ENCODE assay signal across 11 cellular contexts in genomic region chr15:40095381-40096093, GRCh38. TPM values are rescaled to one million over a fixed set of nuclear protein-coding genes. Genes with fewer than 3 reads are reported as not detected.
A peak's percentile ranks its signal among the peaks of the same experiment; 100 is the strongest.
DNase-seq lines count a peak whose midpoint lies in the region; ATAC-seq and TF ChIP-seq lines count a peak whose summit lies in the region.
"Had no signal": no experiment of that assay in that cellular context is flagged by ENCODE, and none has a peak within 500 bp of the region (broad histone marks: within the 10 kb centered on the region; RNA-seq: fewer than 3 reads in every experiment).

No MANE protein-coding gene starts in this region.

- H3K27ac Mint-ChIP-seq in CD14-positive monocyte: peak overlapping the region; percentile 37 to 83 (median 79)
- H3K27ac Mint-ChIP-seq: immature natural killer cell; natural killer cell treated with Interleukin-12 subunit alpha and Interleukin-12 subunit beta and Interleukin-15 and Interleukin-18, amount 100 ng/mL, for 72 hours had no signal

- H3K4me1 ChIP-seq in IMR-90 (ENCODE audit: control insufficient read depth, insufficient read depth, low read length) (peaks cover 64% of the 10 kb centered on the region), prostate gland (replicated peaks) (peaks cover 52% of the 10 kb centered on the region)

- DNase-seq in CD14-positive monocyte (ENCODE audit: low spot score): no peak
- no peak for DNase-seq in IMR-90
- DNase-seq in caudate nucleus (lab: John Stamatoyannopoulos, UW): no peak
- DNase-seq in prostate gland (ENCODE audit: low spot score): no peak
- DNase-seq in DMS79 treated with DMSO at 0.1 percent for 48 hours (lab: John Stamatoyannopoulos, UW): no peak
- DNase-seq in superior temporal gyrus (ENCODE audit: extremely low spot score): no peak
- DNase-seq: immature natural killer cell, NCI-H1105 treated with DMSO at 0.1 percent for 48 hours had no signal

- no peak overlapping the region for H2BK5ac ChIP-seq in IMR-90 (ENCODE audit: low read depth, low read length, poor library complexity, severe bottlenecking)

- H3K27me3 Mint-ChIP-seq in CD14-positive monocyte (ENCODE audit: low read depth in 3 of 3): peaks cover 1 to 2% (median 1%) of the 10 kb centered on the region in 3 donors
- H3K27me3 Mint-ChIP-seq: natural killer cell treated with Interleukin-12 subunit alpha and Interleukin-12 subunit beta and Interleukin-15 and Interleukin-18, amount 100 ng/mL, for 72 hours had no signal

- H3K14ac ChIP-seq in IMR-90 (replicated peaks; ENCODE audit: low read depth, low read length): peak overlapping the region; percentile 88

- peak overlapping the region; percentile 99 for H2BK120ac ChIP-seq in IMR-90 (ENCODE audit: low read depth, low read length)

- H3K36me3 Mint-ChIP-seq in CD14-positive monocyte: peaks cover 59 to 75% of the 10 kb centered on the region in 2 donors
- H3K36me3 Mint-ChIP-seq: natural killer cell treated with Interleukin-12 subunit alpha and Interleukin-12 subunit beta and Interleukin-15 and Interleukin-18, amount 100 ng/mL, for 72 hours had no signal

- H4K20me1 ChIP-seq in IMR-90 (ENCODE audit: insufficient read depth, low read length): no peaks in the 10 kb centered on the region

- TF ChIP-seq RAD21 in IMR-90 (IDR thresholded peaks at IDR 0.05; ENCODE audit: low read length): no peak

- H3K9me3 ChIP-seq in IMR-90 (ENCODE audit: control insufficient read depth, insufficient read depth, low read length) (no peaks in the 10 kb centered on the region), prostate gland (no peaks in the 10 kb centered on the region)

- intact Hi-C loops in CD14-positive monocyte (cut with micrococcal nuclease) (loop anchor here in 1 of 2 donors (2.0 kb wide), 1 partner anchor 15 kb away; no protein-coding TSS in a partner anchor), IMR-90 (cut with micrococcal nuclease) (no loop called here), prostate gland (cut with DNase I) (no loop called here)

- H3K56ac ChIP-seq in IMR-90 (ENCODE audit: extremely low read depth, insufficient read depth, low read length): no peak overlapping the region

- H4K5ac ChIP-seq in IMR-90 (ENCODE audit: low read depth, low read length): no peak overlapping the region

- H2AK9ac ChIP-seq in IMR-90 (replicated peaks; ENCODE audit: low read depth, low read length, poor library complexity): no peak overlapping the region

- peak overlapping the region; percentile 79 for H4K91ac ChIP-seq in IMR-90 (ENCODE audit: insufficient read depth, low read depth, low read length)

- H3K4me2 ChIP-seq in IMR-90 (ENCODE audit: low read depth, low read length): no peak overlapping the region

- peaks cover 79% of the 10 kb centered on the region for H3K4me1 Mint-ChIP-seq in CD14-positive monocyte

- WGBS in IMR-90 (ENCODE audit: extremely low coverage in 2 of 2, insufficient read length in 1 of 2), 2 experiments: 90% methylated on average over 2 of the region's 9 CpGs; no CpG with 5 or more reads in 1 of the 2 experiments
- WGBS in prostate gland: 52% methylated on average over 8 of the region's 9 CpGs

- dilution Hi-C loops in IMR-90 (cut with HindIII; ENCODE audit: low sequenced_read_pairs, unreplicated experiment): no loop called here

- POLR2A ChIA-PET in IMR-90 (lab: Charles Lee; ENCODE audit: unreplicated experiment): interaction anchor here (0.5 kb wide), 1 partner anchor 710 kb away, joined by 3 read pairs; no protein-coding TSS in a partner anchor

- peak overlapping the region; percentile 72 for H2BK20ac ChIP-seq in IMR-90 (ENCODE audit: low read depth, low read length)

- H3K9ac ChIP-seq in IMR-90 (ENCODE audit: low read depth, low read length): no peak overlapping the region

- H3K27me3 ChIP-seq in IMR-90 (ENCODE audit: control insufficient read depth, insufficient read depth, low read length) (no peaks in the 10 kb centered on the region), prostate gland (replicated peaks; ENCODE audit: insufficient read depth) (no peaks in the 10 kb centered on the region)

- H3K4me3 Mint-ChIP-seq in CD14-positive monocyte: peak overlapping the region in 1 of 2 donors; percentile 31
- H3K4me3 Mint-ChIP-seq: immature natural killer cell; natural killer cell treated with Interleukin-12 subunit alpha and Interleukin-12 subunit beta and Interleukin-15 and Interleukin-18, amount 100 ng/mL, for 72 hours had no signal

- no TSS peak for BruUV-seq in IMR-90 (replicated peaks; lab: Mats Ljungman, UMichigan)

- in situ Hi-C loops in IMR-90 (cut with MboI; ENCODE audit: low sequenced_read_pairs): no loop called here

- H3K4ac ChIP-seq in IMR-90 (ENCODE audit: low read depth, low read length): peak overlapping the region; percentile 99

- H3K4me3 ChIP-seq in IMR-90 (ENCODE audit: insufficient read depth, low read depth, low read length) (no peak overlapping the region), prostate gland (no peak overlapping the region)

- H2AK5ac ChIP-seq in IMR-90 (ENCODE audit: low read depth, low read length): peak overlapping the region; percentile 98

- TF ChIP-seq CTCF in CD14-positive monocyte (IDR thresholded peaks at IDR 0.05) (no peak), IMR-90 (conservative IDR thresholded peaks at IDR 0.05; ENCODE audit: low read depth, low read length) (no peak), prostate gland (IDR thresholded peaks at IDR 0.05) (no peak)

- TF ChIP-seq POLR2A in IMR-90 (IDR thresholded peaks at IDR 0.05; ENCODE audit: low read depth, low read length) (no peak), prostate gland (IDR thresholded peaks at IDR 0.05) (no peak)

- H4K8ac ChIP-seq in IMR-90 (ENCODE audit: low read depth in 2 of 2, low read length in 2 of 2): peak overlapping the region in 1 of 2 experiments; percentile 62; a peak in 1 of 4 replicates

- peak overlapping the region; percentile 84 for H3K23ac ChIP-seq in IMR-90 (ENCODE audit: low read depth, low read length)

- H2BK15ac ChIP-seq in IMR-90 (ENCODE audit: low read depth, low read length): peak overlapping the region; percentile 96; the same call in 2 of the 3 replicates

- CTCF ChIA-PET in IMR-90 (lab: Yijun Ruan, JAX): interaction anchor here (0.6 to 2.6 kb wide), 3 partner anchors 9 to 94 kb away, joined by 3 to 7 read pairs (median 4); no protein-coding TSS in a partner anchor

- peak overlapping the region; percentile 21; the same call in 1 of the 2 replicates for H3K18ac ChIP-seq in IMR-90 (ENCODE audit: low read depth, low read length)

- peaks cover 58% of the 10 kb centered on the region for H3K9me1 ChIP-seq in IMR-90 (ENCODE audit: insufficient read depth, low read length)

- H3K27ac ChIP-seq in IMR-90 (ENCODE audit: insufficient read depth, low read length): no peak overlapping the region
- peak overlapping the region; percentile 11 for H3K27ac ChIP-seq in caudate nucleus (ENCODE audit: low read depth, low read length)
- H3K27ac ChIP-seq in prostate gland: peak overlapping the region; percentile 21 to 26

- no peaks in the 10 kb centered on the region for H3K9me3 Mint-ChIP-seq in CD14-positive monocyte
- H3K9me3 Mint-ChIP-seq: immature natural killer cell; natural killer cell treated with Interleukin-12 subunit alpha and Interleukin-12 subunit beta and Interleukin-15 and Interleukin-18, amount 100 ng/mL, for 72 hours had no signal

- peaks cover 3 to 75% of the 10 kb centered on the region in 2 experiments; a peak in 3 of 4 replicates for H3K79me1 ChIP-seq in IMR-90 (ENCODE audit: low read depth in 1 of 2, low read length in 2 of 2)

- H3K36me3 ChIP-seq in IMR-90 (ENCODE audit: control insufficient read depth, insufficient read depth, low read length) (peaks cover 10% of the 10 kb centered on the region; the same call in 1 of the 2 replicates), prostate gland (peaks cover 0 to 7% of the 10 kb centered on the region in 2 donors)

- no peak for ATAC-seq in IMR-90 (ENCODE audit: low read depth)
- no peak for ATAC-seq in GM18868 (IDR thresholded peaks at IDR 0.05; ENCODE audit: unreplicated experiment)
- no peak for ATAC-seq in GM19395 (IDR thresholded peaks at IDR 0.05; ENCODE audit: unreplicated experiment)
- ATAC-seq: natural killer cell treated with Interleukin-12 subunit alpha and Interleukin-12 subunit beta and Interleukin-15 and Interleukin-18, amount 100 ng/mL, for 72 hours had no signal

- peak overlapping the region; percentile 38 for H2AFZ ChIP-seq in IMR-90 (replicated peaks; ENCODE audit: low read length, poor library complexity)

TF ChIP-seq in IMR-90, 13 proteins besides CTCF, POLR2A, EP300 and RAD21 (continues in another document):
- TF ChIP-seq SMC3 (IDR thresholded peaks at IDR 0.05; ENCODE audit: low read depth, low read length) (no peak), FOS (IDR thresholded peaks at IDR 0.05; ENCODE audit: low read depth, low read length) (no peak), RCOR1 (IDR thresholded peaks at IDR 0.05; ENCODE audit: insufficient replicate concordance, low read length) (no peak), CEBPB (IDR thresholded peaks at IDR 0.05; ENCODE audit: low read depth, low read length) (no peak), CHD1 (IDR thresholded peaks at IDR 0.05; ENCODE audit: low read depth, low read length) (no peak), BHLHE40 (IDR thresholded peaks at IDR 0.05; ENCODE audit: low read depth, low read length) (no peak), RFX5 (IDR thresholded peaks at IDR 0.05; ENCODE audit: low read depth, low read length) (no peak), MAFK (IDR thresholded peaks at IDR 0.05; ENCODE audit: low read depth, low read length) (no peak), MXI1 (IDR thresholded peaks at IDR 0.05; ENCODE audit: borderline replicate concordance, low read depth, low read length) (no peak)
- TF ChIP-seq, protein P1, sequence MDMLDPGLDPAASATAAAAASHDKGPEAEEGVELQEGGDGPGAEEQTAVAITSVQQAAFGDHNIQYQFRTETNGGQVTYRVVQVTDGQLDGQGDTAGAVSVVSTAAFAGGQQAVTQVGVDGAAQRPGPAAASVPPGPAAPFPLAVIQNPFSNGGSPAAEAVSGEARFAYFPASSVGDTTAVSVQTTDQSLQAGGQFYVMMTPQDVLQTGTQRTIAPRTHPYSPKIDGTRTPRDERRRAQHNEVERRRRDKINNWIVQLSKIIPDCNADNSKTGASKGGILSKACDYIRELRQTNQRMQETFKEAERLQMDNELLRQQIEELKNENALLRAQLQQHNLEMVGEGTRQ (IDR thresholded peaks at IDR 0.05; ENCODE audit: low read depth, low read length): no peak

RNA-seq across cellular contexts. Expression of gene BMF, which starts 13.1 kb away (rescaled TPM):
- polyA plus RNA-seq in CD14-positive monocyte (1 to 10 TPM; 5.6 to 6.5 TPM), IMR-90 (2012; rRNA removed) (2.4 and 2.8 TPM in 2 replicates)
- total RNA-seq in IMR-90 (2012; rRNA removed) (1.7 and 2.9 TPM in 2 replicates), prostate gland (10 to 100 TPM in 1 of 2 donors, 1 to 10 TPM in 1; 8.8 to 19.0 TPM)
- 0.80 and 1.8 TPM in 2 replicates for polyA plus RNA-seq in IMR-90 (2012; cell fraction: cytosol; rRNA removed)
- 6.6 and 11.7 TPM in 2 replicates for polyA plus RNA-seq in IMR-90 (2012; cell fraction: nucleus; rRNA removed; ENCODE audit: low replicate concordance)

RNA-seq across cellular contexts. Expression of gene SRP14, which starts 56.6 kb away (rescaled TPM):
- polyA plus RNA-seq in CD14-positive monocyte (100 to 1,000 TPM; 525 to 548 TPM), IMR-90 (2012; rRNA removed) (295 and 296 TPM in 2 replicates)
- total RNA-seq in IMR-90 (2012; rRNA removed) (106 and 205 TPM in 2 replicates), prostate gland (100 to 1,000 TPM; 366 to 428 TPM)
- polyA plus RNA-seq in IMR-90 (2012; cell fraction: cytosol; rRNA removed): 198 and 487 TPM in 2 replicates
- 41.4 and 203 TPM in 2 replicates for polyA plus RNA-seq in IMR-90 (2012; cell fraction: nucleus; rRNA removed; ENCODE audit: low replicate concordance)
